1 cellular context compared by ENCODE assay signal in the genomic region with DNA sequence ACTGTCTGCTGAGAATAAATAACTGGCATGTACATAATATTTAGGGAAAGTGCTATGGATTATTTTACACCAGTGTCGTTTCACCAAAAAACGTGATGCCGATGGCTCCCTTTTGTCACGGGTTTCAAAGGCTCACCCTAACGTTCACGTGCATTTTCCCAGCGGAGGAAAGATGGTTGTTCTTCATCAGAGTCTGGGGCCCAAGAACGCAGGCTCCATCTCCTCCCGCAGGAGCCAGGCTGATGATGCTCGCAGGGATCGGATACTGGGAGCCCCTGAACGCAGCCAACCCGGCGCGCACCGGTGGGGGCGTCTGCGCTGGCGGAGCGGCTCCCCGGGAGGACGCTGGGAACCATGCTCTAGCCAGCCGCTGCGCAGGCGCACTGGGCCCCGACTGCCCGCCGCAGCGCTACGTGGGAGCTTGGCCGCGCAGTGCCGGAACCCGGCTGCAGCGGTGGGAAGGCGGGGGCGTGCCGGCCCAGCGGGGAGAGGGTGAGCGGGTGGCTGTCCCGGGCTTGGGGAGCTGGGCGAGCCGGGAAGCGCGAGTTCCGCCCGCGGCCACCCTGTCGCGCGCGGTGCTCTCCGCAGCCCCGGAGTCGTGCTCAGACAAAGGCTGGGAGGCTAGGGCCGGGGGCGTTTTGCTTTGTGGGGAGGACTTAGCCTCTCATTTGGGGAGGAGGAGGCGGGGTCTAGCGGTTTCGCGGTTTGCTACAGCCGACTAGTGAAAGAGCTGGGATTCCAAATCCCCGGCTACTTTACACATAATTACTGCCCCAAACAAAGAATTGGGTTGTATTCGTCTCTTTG.
TF ChIP-seq lines count a peak whose summit lies in the region.

Gene ZFP69B (plus strand): TSS at position 793 of the 807 bp plus-strand sequence. CDS start 486 bp downstream, outside the sequence.

TF ChIP-seq in HepG2, 621 proteins besides CTCF, POLR2A, EP300 and RAD21 (continued from another document and continues in another):
- TF ChIP-seq ZHX2 (IDR thresholded peaks at IDR 0.05; ENCODE audit: low read depth), result no peak
- 0 out of 2 replicates have a peak, but pooled peaks have one; percentile 59 for TF ChIP-seq ZHX2 (CRISPR knock-in tag; IDR thresholded peaks at IDR 0.05; ENCODE audit: borderline replicate concordance)
- TF ChIP-seq, protein P1, sequence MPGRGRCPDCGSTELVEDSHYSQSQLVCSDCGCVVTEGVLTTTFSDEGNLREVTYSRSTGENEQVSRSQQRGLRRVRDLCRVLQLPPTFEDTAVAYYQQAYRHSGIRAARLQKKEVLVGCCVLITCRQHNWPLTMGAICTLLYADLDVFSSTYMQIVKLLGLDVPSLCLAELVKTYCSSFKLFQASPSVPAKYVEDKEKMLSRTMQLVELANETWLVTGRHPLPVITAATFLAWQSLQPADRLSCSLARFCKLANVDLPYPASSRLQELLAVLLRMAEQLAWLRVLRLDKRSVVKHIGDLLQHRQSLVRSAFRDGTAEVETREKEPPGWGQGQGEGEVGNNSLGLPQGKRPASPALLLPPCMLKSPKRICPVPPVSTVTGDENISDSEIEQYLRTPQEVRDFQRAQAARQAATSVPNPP (CRISPR knock-in tag; IDR thresholded peaks at IDR 0.05), result no peak
- TF ChIP-seq DRAP1 (CRISPR knock-in tag; IDR thresholded peaks at IDR 0.05), result peak; percentile 66
- TF ChIP-seq IKZF1 (IDR thresholded peaks at IDR 0.05), result no peak
- TF ChIP-seq ZMAT5 (CRISPR knock-in tag; IDR thresholded peaks at IDR 0.05; ENCODE audit: borderline replicate concordance, low read depth), result no peak
- TF ChIP-seq TFE3 (CRISPR knock-in tag; IDR thresholded peaks at IDR 0.05), result no peak
- 0 out of 2 replicates have a peak, but pooled peaks have one; percentile 43 for TF ChIP-seq ZNF773 (CRISPR knock-in tag; IDR thresholded peaks at IDR 0.05; ENCODE audit: borderline replicate concordance)
- TF ChIP-seq ZNF766 (CRISPR knock-in tag; IDR thresholded peaks at IDR 0.05; ENCODE audit: borderline replicate concordance), result no peak
- peak; percentile 83; the same call in 1 of the 2 replicates for TF ChIP-seq ZFP82 (CRISPR knock-in tag; IDR thresholded peaks at IDR 0.05; ENCODE audit: borderline replicate concordance)
- TF ChIP-seq, protein P2, sequence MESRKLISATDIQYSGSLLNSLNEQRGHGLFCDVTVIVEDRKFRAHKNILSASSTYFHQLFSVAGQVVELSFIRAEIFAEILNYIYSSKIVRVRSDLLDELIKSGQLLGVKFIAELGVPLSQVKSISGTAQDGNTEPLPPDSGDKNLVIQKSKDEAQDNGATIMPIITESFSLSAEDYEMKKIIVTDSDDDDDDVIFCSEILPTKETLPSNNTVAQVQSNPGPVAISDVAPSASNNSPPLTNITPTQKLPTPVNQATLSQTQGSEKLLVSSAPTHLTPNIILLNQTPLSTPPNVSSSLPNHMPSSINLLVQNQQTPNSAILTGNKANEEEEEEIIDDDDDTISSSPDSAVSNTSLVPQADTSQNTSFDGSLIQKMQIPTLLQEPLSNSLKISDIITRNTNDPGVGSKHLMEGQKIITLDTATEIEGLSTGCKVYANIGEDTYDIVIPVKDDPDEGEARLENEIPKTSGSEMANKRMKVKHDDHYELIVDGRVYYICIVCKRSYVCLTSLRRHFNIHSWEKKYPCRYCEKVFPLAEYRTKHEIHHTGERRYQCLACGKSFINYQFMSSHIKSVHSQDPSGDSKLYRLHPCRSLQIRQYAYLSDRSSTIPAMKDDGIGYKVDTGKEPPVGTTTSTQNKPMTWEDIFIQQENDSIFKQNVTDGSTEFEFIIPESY (CRISPR knock-in tag; IDR thresholded peaks at IDR 0.05), result no peak; the same call in 1 of the 2 replicates
- TF ChIP-seq ZNF598 (CRISPR knock-in tag; IDR thresholded peaks at IDR 0.05; ENCODE audit: borderline replicate concordance), result 0 out of 2 replicates have a peak, but pooled peaks have one; percentile 57
- peak; percentile 90 for TF ChIP-seq ZBTB7B (CRISPR knock-in tag; IDR thresholded peaks at IDR 0.05)
- TF ChIP-seq TEAD2 (CRISPR knock-in tag; IDR thresholded peaks at IDR 0.05), result no peak
- TF ChIP-seq, protein P3, sequence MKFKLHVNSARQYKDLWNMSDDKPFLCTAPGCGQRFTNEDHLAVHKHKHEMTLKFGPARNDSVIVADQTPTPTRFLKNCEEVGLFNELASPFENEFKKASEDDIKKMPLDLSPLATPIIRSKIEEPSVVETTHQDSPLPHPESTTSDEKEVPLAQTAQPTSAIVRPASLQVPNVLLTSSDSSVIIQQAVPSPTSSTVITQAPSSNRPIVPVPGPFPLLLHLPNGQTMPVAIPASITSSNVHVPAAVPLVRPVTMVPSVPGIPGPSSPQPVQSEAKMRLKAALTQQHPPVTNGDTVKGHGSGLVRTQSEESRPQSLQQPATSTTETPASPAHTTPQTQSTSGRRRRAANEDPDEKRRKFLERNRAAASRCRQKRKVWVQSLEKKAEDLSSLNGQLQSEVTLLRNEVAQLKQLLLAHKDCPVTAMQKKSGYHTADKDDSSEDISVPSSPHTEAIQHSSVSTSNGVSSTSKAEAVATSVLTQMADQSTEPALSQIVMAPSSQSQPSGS (CRISPR knock-in tag; IDR thresholded peaks at IDR 0.05), result peak; percentile 57; the same call in 1 of the 2 replicates
- TF ChIP-seq PHF8 (CRISPR knock-in tag; IDR thresholded peaks at IDR 0.05), result peak; percentile 60
- TF ChIP-seq SAP130 (CRISPR knock-in tag; IDR thresholded peaks at IDR 0.05; ENCODE audit: low read depth), result peak; percentile 89
- no peak for TF ChIP-seq ETS1 (CRISPR knock-in tag; IDR thresholded peaks at IDR 0.05)
- TF ChIP-seq ZNF274 (CRISPR knock-in tag; IDR thresholded peaks at IDR 0.05), result peak; percentile 80
- TF ChIP-seq ZNF549 (CRISPR knock-in tag; IDR thresholded peaks at IDR 0.05), result no peak
- 0 out of 2 replicates have a peak, but pooled peaks have one; percentile 54 for TF ChIP-seq ZNF704 (CRISPR knock-in tag; IDR thresholded peaks at IDR 0.05; ENCODE audit: borderline replicate concordance)
- no peak for TF ChIP-seq MAFF (IDR thresholded peaks at IDR 0.05; ENCODE audit: low read depth, low read length)
- 0 out of 2 replicates have a peak, but pooled peaks have one; percentile 59 for TF ChIP-seq ZNF567 (CRISPR knock-in tag; IDR thresholded peaks at IDR 0.05; ENCODE audit: borderline replicate concordance)
- no peak for TF ChIP-seq SETDB1 (CRISPR knock-in tag; IDR thresholded peaks at IDR 0.05; ENCODE audit: borderline replicate concordance)
- TF ChIP-seq CREM (IDR thresholded peaks at IDR 0.05), result no peak
- TF ChIP-seq CREM (CRISPR knock-in tag; IDR thresholded peaks at IDR 0.05), result no peak
- TF ChIP-seq SPEN (CRISPR knock-in tag; IDR thresholded peaks at IDR 0.05; ENCODE audit: low read depth), result peak; percentile 90
- no peak for TF ChIP-seq FOSL1 (CRISPR knock-in tag; IDR thresholded peaks at IDR 0.05; ENCODE audit: borderline replicate concordance)
- no peak for TF ChIP-seq SIN3B (IDR thresholded peaks at IDR 0.05; ENCODE audit: low read length)
- TF ChIP-seq ZNF776 (CRISPR knock-in tag; IDR thresholded peaks at IDR 0.05), result peak; percentile 84; the same call in 1 of the 2 replicates
- TF ChIP-seq ZNF33B (CRISPR knock-in tag; IDR thresholded peaks at IDR 0.05), result peak; percentile 64; the same call in 1 of the 2 replicates
- TF ChIP-seq RXRA (CRISPR knock-in tag; IDR thresholded peaks at IDR 0.05), result peak; percentile 21; the same call in 1 of the 2 replicates
- TF ChIP-seq ZNF703 (CRISPR knock-in tag; IDR thresholded peaks at IDR 0.05; ENCODE audit: borderline replicate concordance), result no peak
- TF ChIP-seq, protein P4, sequence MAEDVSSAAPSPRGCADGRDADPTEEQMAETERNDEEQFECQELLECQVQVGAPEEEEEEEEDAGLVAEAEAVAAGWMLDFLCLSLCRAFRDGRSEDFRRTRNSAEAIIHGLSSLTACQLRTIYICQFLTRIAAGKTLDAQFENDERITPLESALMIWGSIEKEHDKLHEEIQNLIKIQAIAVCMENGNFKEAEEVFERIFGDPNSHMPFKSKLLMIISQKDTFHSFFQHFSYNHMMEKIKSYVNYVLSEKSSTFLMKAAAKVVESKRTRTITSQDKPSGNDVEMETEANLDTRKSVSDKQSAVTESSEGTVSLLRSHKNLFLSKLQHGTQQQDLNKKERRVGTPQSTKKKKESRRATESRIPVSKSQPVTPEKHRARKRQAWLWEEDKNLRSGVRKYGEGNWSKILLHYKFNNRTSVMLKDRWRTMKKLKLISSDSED (CRISPR knock-in tag; IDR thresholded peaks at IDR 0.05), result no peak
- no peak for TF ChIP-seq RFX3 (CRISPR knock-in tag; IDR thresholded peaks at IDR 0.05)
